35 cellular contexts compared by ENCODE assay signal in the genomic region with DNA sequence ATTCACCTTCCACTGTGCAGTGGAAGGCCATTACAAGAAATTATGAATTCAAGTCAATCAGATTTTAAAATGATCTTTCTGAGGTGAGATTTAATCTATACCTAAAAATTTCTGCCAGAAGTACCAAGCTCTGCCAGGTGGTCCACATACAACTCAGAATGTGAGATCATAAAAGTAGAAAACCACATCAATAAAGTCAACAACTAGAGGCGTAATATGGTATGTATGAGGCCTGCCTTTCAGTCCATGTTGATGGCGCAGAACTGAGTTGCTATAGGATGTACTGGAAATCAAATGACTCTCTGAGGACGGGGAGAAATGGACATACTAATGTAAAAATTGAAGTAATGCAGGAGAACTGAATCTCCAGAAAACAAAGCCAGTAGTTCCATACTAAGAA.
"Had no signal": no experiment of that assay in that cellular context is flagged by ENCODE, and none has a peak within 500 bp of the region (broad histone marks: within the 10 kb centered on the region; RNA-seq: fewer than 3 reads in every experiment).

No MANE protein-coding gene starts in this region.

- DNase-seq: Karpas-422, Kasumi-1, MM.1S, MV-4-11, NCI-H1048, NCI-H1092, NCI-H1092 treated with DMSO at 0.1 percent for 48 hours, NCI-H1105, NCI-H1105 treated with DMSO at 0.1 percent for 48 hours, NCI-H1417, NCI-H1417 treated with DMSO at 0.1 percent for 48 hours, NCI-H1436, NCI-H1436 treated with DMSO at 0.1 percent for 48 hours, NCI-H146, NCI-H1694, NCI-H1694 treated with DMSO at 0.1 percent for 48 hours, NCI-H187, NCI-H187 treated with DMSO at 0.1 percent for 48 hours, NCI-H1930, NCI-H2029, NCI-H2029 treated with DMSO at 0.1 percent for 48 hours, NCI-H2081, NCI-H2081 treated with DMSO at 0.1 percent for 48 hours, NCI-H2107, NCI-H2171, NCI-H2171 treated with DMSO at 0.1 percent for 48 hours, NCI-H2227 treated with DMSO at 0.1 percent for 48 hours, NCI-H226, NCI-H345, NCI-H446, NCI-H446 treated with DMSO at 0.1 percent for 48 hours, NCI-H510A, NCI-H510A treated with DMSO at 0.1 percent for 48 hours, NCI-H524, NCI-H524 treated with DMSO at 0.1 percent for 48 hours had no signal
